ENCODE assay signal across 22 cellular contexts in genomic region chr2:227511239-227511930, GRCh38. TPM values are rescaled to one million over a fixed set of nuclear protein-coding genes. Genes with fewer than 3 reads are reported as not detected.
DNase-seq lines count a peak whose midpoint lies in the region; ATAC-seq and TF ChIP-seq lines count a peak whose summit lies in the region.
"Had no signal": no experiment of that assay in that cellular context is flagged by ENCODE, and none has a peak within 500 bp of the region (broad histone marks: within the 10 kb centered on the region; RNA-seq: fewer than 3 reads in every experiment).

No MANE protein-coding gene starts in this region.

- H3K4me3 Mint-ChIP-seq in activated naive CD8-positive, alpha-beta T cell: peak overlapping the region; percentile 12
- H3K4me3 Mint-ChIP-seq in activated naive CD8-positive, alpha-beta T cell treated with anti-CD3 and anti-CD28 coated beads for 36 hours: no peak overlapping the region
- no peak overlapping the region for H3K4me3 Mint-ChIP-seq in activated T-helper 17 cell treated with anti-CD3 and anti-CD28 coated beads, Interleukin-2, amount 50 U/mL, for 72 hours
- no peak overlapping the region for H3K4me3 Mint-ChIP-seq in stimulated activated naive B cell treated with anti-CD40 and anti-IgM and Interleukin-4, amounts not matched to agents 10 μg/mL and 1 μg/mL and 100 μg/mL, for 72 hours
- H3K4me3 Mint-ChIP-seq: activated B cell treated with CpG ODN at 0.5 μM for 24 hours; activated CD4-positive, alpha-beta memory T cell treated with anti-CD3 and anti-CD28 coated beads for 36 hours; activated naive CD4-positive, alpha-beta T cell treated with anti-CD3 and anti-CD28 coated beads, Interleukin-2, amount 10 ng/mL, durations not matched to agents 7 days and 5 days; natural killer cell had no signal

- H4K20me1 ChIP-seq in osteoblast (ENCODE audit: insufficient read depth, low read length): peaks cover 70% of the 10 kb centered on the region

- peaks cover 91% of the 10 kb centered on the region for H3K4me1 Mint-ChIP-seq in activated naive CD8-positive, alpha-beta T cell (ENCODE audit: low read depth)
- peaks cover 76% of the 10 kb centered on the region for H3K4me1 Mint-ChIP-seq in activated naive CD8-positive, alpha-beta T cell treated with anti-CD3 and anti-CD28 coated beads for 36 hours
- peaks cover 52% of the 10 kb centered on the region for H3K4me1 Mint-ChIP-seq in activated T-helper 17 cell treated with anti-CD3 and anti-CD28 coated beads, Interleukin-2, amount 50 U/mL, for 72 hours
- peaks cover 40 to 79% of the 10 kb centered on the region in 2 donors for H3K4me1 Mint-ChIP-seq in stimulated activated naive B cell treated with anti-CD40 and anti-IgM and Interleukin-4, amounts not matched to agents 10 μg/mL and 1 μg/mL and 100 μg/mL, for 72 hours

- no peak overlapping the region for H3K27ac Mint-ChIP-seq in activated naive CD8-positive, alpha-beta T cell
- no peak overlapping the region for H3K27ac Mint-ChIP-seq in activated naive CD8-positive, alpha-beta T cell treated with anti-CD3 and anti-CD28 coated beads for 36 hours
- H3K27ac Mint-ChIP-seq in activated T-helper 17 cell treated with anti-CD3 and anti-CD28 coated beads, Interleukin-2, amount 50 U/mL, for 72 hours: peak overlapping the region; percentile 28
- H3K27ac Mint-ChIP-seq in stimulated activated naive B cell treated with anti-CD40 and anti-IgM and Interleukin-4, amounts not matched to agents 10 μg/mL and 1 μg/mL and 100 μg/mL, for 72 hours: peak overlapping the region; percentile 3
- H3K27ac Mint-ChIP-seq: activated B cell treated with CpG ODN at 0.5 μM for 24 hours; activated CD4-positive, alpha-beta memory T cell treated with anti-CD3 and anti-CD28 coated beads for 36 hours; activated naive CD4-positive, alpha-beta T cell treated with anti-CD3 and anti-CD28 coated beads, Interleukin-2, amount 10 ng/mL, durations not matched to agents 7 days and 5 days had no signal

- peak overlapping the region in 3 of 4 donors; percentile 49 to 61 (median 50) for H3K27ac ChIP-seq in esophagus squamous epithelium
- no peak overlapping the region for H3K27ac ChIP-seq in effector memory CD4-positive, alpha-beta T cell (ENCODE audit: insufficient read depth, low read length, poor library complexity, severe bottlenecking)
- no peak overlapping the region for H3K27ac ChIP-seq in osteoblast (ENCODE audit: low read depth, low read length)
- H3K27ac ChIP-seq: KMS-11, parathyroid adenoma, suprapubic skin had no signal

- H3K4me3 ChIP-seq in esophagus squamous epithelium: no peak overlapping the region
- no peak overlapping the region for H3K4me3 ChIP-seq in effector memory CD4-positive, alpha-beta T cell (ENCODE audit: insufficient read depth, low read depth, low read length, poor library complexity, severe bottlenecking)
- no peak overlapping the region for H3K4me3 ChIP-seq in osteoblast (ENCODE audit: insufficient read depth, low read length)
- H3K4me3 ChIP-seq: suprapubic skin had no signal

- H3K4me2 ChIP-seq in osteoblast (ENCODE audit: insufficient read depth, low read length): no peak overlapping the region
- H3K4me2 ChIP-seq: KMS-11 had no signal

- ATAC-seq in activated T-helper 17 cell treated with anti-CD3 and anti-CD28 coated beads, Interleukin-2, amount 50 U/mL, for 72 hours (replicated peaks): no peak
- ATAC-seq in stimulated activated naive B cell treated with anti-CD40 and anti-IgM and Interleukin-4, amounts not matched to agents 10 μg/mL and 1 μg/mL and 100 μg/mL, for 72 hours (replicated peaks): no peak
- ATAC-seq: natural killer cell, sciatic nerve had no signal

- TF ChIP-seq POLR2A in esophagus squamous epithelium (IDR thresholded peaks at IDR 0.05): no peak

- no peak overlapping the region for H2AFZ ChIP-seq in osteoblast (ENCODE audit: low read length)
- H2AFZ ChIP-seq: parathyroid adenoma had no signal

- 84 to 88% methylated on average over 4 of the region's 4 CpGs for WGBS in esophagus squamous epithelium, 2 donors

- peaks cover 99% of the 10 kb centered on the region for H3K79me2 ChIP-seq in osteoblast (ENCODE audit: insufficient read depth, low read length)

- peaks cover 0 to 3% (median 0%) of the 10 kb centered on the region in 3 donors for H3K36me3 ChIP-seq in esophagus squamous epithelium
- H3K36me3 ChIP-seq in effector memory CD4-positive, alpha-beta T cell (ENCODE audit: control insufficient read depth, insufficient read depth, low read length): no peaks in the 10 kb centered on the region
- no peaks in the 10 kb centered on the region for H3K36me3 ChIP-seq in osteoblast (ENCODE audit: insufficient read depth, low read length)
- H3K36me3 ChIP-seq: suprapubic skin had no signal

- TF ChIP-seq CTCF in esophagus squamous epithelium (IDR thresholded peaks at IDR 0.05): no peak
- TF ChIP-seq CTCF in osteoblast (IDR thresholded peaks at IDR 0.05; ENCODE audit: extremely low read depth, low read depth, low read length): no peak

- H3K4me1 ChIP-seq in esophagus squamous epithelium (peaks cover 0 to 66% (median 43%) of the 10 kb centered on the region in 3 donors), osteoblast (ENCODE audit: insufficient read depth, low read length) (peaks cover 7% of the 10 kb centered on the region)
- peaks cover 6% of the 10 kb centered on the region for H3K4me1 ChIP-seq in effector memory CD4-positive, alpha-beta T cell (ENCODE audit: control insufficient read depth, insufficient read depth, low read length, poor library complexity, severe bottlenecking)

- intact Hi-C loops in esophagus squamous epithelium (cut with DNase I): no loop called here

- H3K9me3 Mint-ChIP-seq in activated naive CD8-positive, alpha-beta T cell (ENCODE audit: low read depth): no peaks in the 10 kb centered on the region
- no peaks in the 10 kb centered on the region for H3K9me3 Mint-ChIP-seq in activated naive CD8-positive, alpha-beta T cell treated with anti-CD3 and anti-CD28 coated beads for 36 hours
- H3K9me3 Mint-ChIP-seq in activated T-helper 17 cell treated with anti-CD3 and anti-CD28 coated beads, Interleukin-2, amount 50 U/mL, for 72 hours: no peaks in the 10 kb centered on the region
- H3K9me3 Mint-ChIP-seq in stimulated activated naive B cell treated with anti-CD40 and anti-IgM and Interleukin-4, amounts not matched to agents 10 μg/mL and 1 μg/mL and 100 μg/mL, for 72 hours: no peaks in the 10 kb centered on the region
- H3K9me3 Mint-ChIP-seq: activated B cell treated with CpG ODN at 0.5 μM for 24 hours; activated CD4-positive, alpha-beta memory T cell treated with anti-CD3 and anti-CD28 coated beads for 36 hours; activated naive CD4-positive, alpha-beta T cell treated with anti-CD3 and anti-CD28 coated beads, Interleukin-2, amount 10 ng/mL, durations not matched to agents 7 days and 5 days; natural killer cell had no signal

- no peak for DNase-seq in activated naive CD8-positive, alpha-beta T cell treated with anti-CD3 and anti-CD28 coated beads for 36 hours
- DNase-seq in esophagus squamous epithelium (lab: John Stamatoyannopoulos, UW) (no peak), SKM-1 (lab: John Stamatoyannopoulos, UW; ENCODE audit: unreplicated experiment) (no peak), osteoblast (ENCODE audit: insufficient read length, low spot score, missing footprints) (no peak)
- DNase-seq in stimulated activated naive B cell treated with anti-CD40 and anti-IgM and Interleukin-4, amounts not matched to agents 10 μg/mL and 1 μg/mL and 100 μg/mL, for 72 hours: no peak
- DNase-seq in effector memory CD4-positive, alpha-beta T cell: no peak
- DNase-seq: activated B cell treated with CpG ODN at 0.5 μM for 24 hours; activated CD4-positive, alpha-beta memory T cell treated with anti-CD3 and anti-CD28 coated beads for 36 hours; activated naive CD4-positive, alpha-beta T cell treated with anti-CD3 and anti-CD28 coated beads, Interleukin-2, amount 10 ng/mL, durations not matched to agents 7 days and 5 days; DMS153; foreskin fibroblast; GF-D8; natural killer cell; NCI-H1092; NCI-H446; T-helper 2 cell had no signal

- H3K27me3 ChIP-seq in esophagus squamous epithelium (no peaks in the 10 kb centered on the region), osteoblast (ENCODE audit: insufficient read depth, low read length) (no peaks in the 10 kb centered on the region)
- no peaks in the 10 kb centered on the region for H3K27me3 ChIP-seq in effector memory CD4-positive, alpha-beta T cell (replicated peaks; ENCODE audit: control insufficient read depth, insufficient read depth, low read length, poor library complexity, severe bottlenecking)
- H3K27me3 ChIP-seq: suprapubic skin had no signal

- H3K9me3 ChIP-seq in esophagus squamous epithelium (no peaks in the 10 kb centered on the region), osteoblast (ENCODE audit: low read depth, low read length) (no peaks in the 10 kb centered on the region)
- no peaks in the 10 kb centered on the region for H3K9me3 ChIP-seq in effector memory CD4-positive, alpha-beta T cell (ENCODE audit: control insufficient read depth, low read length)
- H3K9me3 ChIP-seq: suprapubic skin had no signal

- no peaks in the 10 kb centered on the region for H3K27me3 Mint-ChIP-seq in activated naive CD8-positive, alpha-beta T cell
- H3K27me3 Mint-ChIP-seq in activated naive CD8-positive, alpha-beta T cell treated with anti-CD3 and anti-CD28 coated beads for 36 hours: no peaks in the 10 kb centered on the region
- no peaks in the 10 kb centered on the region for H3K27me3 Mint-ChIP-seq in activated T-helper 17 cell treated with anti-CD3 and anti-CD28 coated beads, Interleukin-2, amount 50 U/mL, for 72 hours
- H3K27me3 Mint-ChIP-seq in stimulated activated naive B cell treated with anti-CD40 and anti-IgM and Interleukin-4, amounts not matched to agents 10 μg/mL and 1 μg/mL and 100 μg/mL, for 72 hours: no peaks in the 10 kb centered on the region
- H3K27me3 Mint-ChIP-seq: activated B cell treated with CpG ODN at 0.5 μM for 24 hours; activated CD4-positive, alpha-beta memory T cell treated with anti-CD3 and anti-CD28 coated beads for 36 hours; activated naive CD4-positive, alpha-beta T cell treated with anti-CD3 and anti-CD28 coated beads, Interleukin-2, amount 10 ng/mL, durations not matched to agents 7 days and 5 days had no signal

- H3K36me3 Mint-ChIP-seq in activated naive CD8-positive, alpha-beta T cell: peaks cover 7% of the 10 kb centered on the region
- peaks cover 18% of the 10 kb centered on the region for H3K36me3 Mint-ChIP-seq in activated naive CD8-positive, alpha-beta T cell treated with anti-CD3 and anti-CD28 coated beads for 36 hours
- peaks cover 30% of the 10 kb centered on the region for H3K36me3 Mint-ChIP-seq in activated T-helper 17 cell treated with anti-CD3 and anti-CD28 coated beads, Interleukin-2, amount 50 U/mL, for 72 hours (ENCODE audit: low read depth)
- H3K36me3 Mint-ChIP-seq in stimulated activated naive B cell treated with anti-CD40 and anti-IgM and Interleukin-4, amounts not matched to agents 10 μg/mL and 1 μg/mL and 100 μg/mL, for 72 hours: peaks cover 13 to 30% of the 10 kb centered on the region in 2 donors
- H3K36me3 Mint-ChIP-seq: natural killer cell had no signal

RNA-seq across cellular contexts. Expression of gene AGFG1, which starts 39.4 kb away (rescaled TPM):
- 100 to 1,000 TPM; 151 to 162 TPM for total RNA-seq in activated naive CD8-positive, alpha-beta T cell treated with anti-CD3 and anti-CD28 coated beads for 36 hours
- total RNA-seq in activated T-helper 17 cell treated with anti-CD3 and anti-CD28 coated beads, Interleukin-2, amount 50 U/mL, for 72 hours: 10 to 100 TPM; 68.7 to 79.8 TPM
- 10 to 100 TPM; 31.3 to 78.4 (median 66.6) TPM for total RNA-seq in esophagus squamous epithelium
- total RNA-seq in osteoblast: 48.5 and 61.0 TPM in 2 replicates

Comparison
In these comparisons a context has a peak if more than half of its experiments do, and no peak if none do; other contexts are left out.
1. H3K27ac Mint-ChIP-seq: peak in activated T-helper 17 cell treated with anti-CD3 and anti-CD28 coated beads, Interleukin-2, amount 50 U/mL, for 72 hours (single experiment) and stimulated activated naive B cell treated with anti-CD40 and anti-IgM and Interleukin-4, amounts not matched to agents 10 μg/mL and 1 μg/mL and 100 μg/mL, for 72 hours (single experiment); none in activated naive CD8-positive, alpha-beta T cell (single experiment) and activated naive CD8-positive, alpha-beta T cell treated with anti-CD3 and anti-CD28 coated beads for 36 hours (single experiment).
2. H3K27ac ChIP-seq: peak in esophagus squamous epithelium (3 of 4); none in effector memory CD4-positive, alpha-beta T cell (single experiment) and osteoblast (single experiment).